36 cellular contexts compared by ENCODE assay signal in the genomic region with DNA sequence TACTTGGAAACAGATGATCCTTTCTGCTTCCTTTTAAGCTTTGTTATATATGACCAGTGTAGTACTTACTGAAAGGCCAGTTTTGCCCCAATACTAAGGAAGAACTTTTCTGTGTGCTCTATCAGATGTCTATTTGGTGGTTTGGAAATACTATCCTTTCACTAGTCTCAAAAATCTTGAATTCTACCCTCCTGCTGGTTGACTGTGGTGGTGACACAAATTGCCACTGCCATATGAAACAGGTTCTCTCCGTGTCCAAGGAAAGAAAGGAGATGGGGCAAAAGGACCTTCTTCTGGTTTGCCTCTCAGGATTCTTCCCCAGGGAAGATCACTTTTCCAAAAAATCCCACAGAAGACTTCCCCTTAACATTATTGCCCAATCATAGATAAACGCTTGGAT. TPM values are rescaled to one million over a fixed set of nuclear protein-coding genes. Genes with fewer than 3 reads are reported as not detected.
"Had no signal": no experiment of that assay in that cellular context is flagged by ENCODE, and none has a peak within 500 bp of the region (broad histone marks: within the 10 kb centered on the region; RNA-seq: fewer than 3 reads in every experiment).

No MANE protein-coding gene starts in this region.

- H3K4me3 Mint-ChIP-seq: effector memory CD8-positive, alpha-beta T cell; naive thymus-derived CD4-positive, alpha-beta T cell; nephron; stimulated activated effector memory CD8-positive, alpha-beta T cell treated with anti-CD3 and anti-CD28 coated beads, Interleukin-12 subunit alpha, Interleukin-12 subunit beta, amount 100 ng/mL, for 72 hours had no signal

- H3K27ac ChIP-seq: esophagus muscularis mucosa, foreskin keratinocyte, gastroesophageal sphincter, heart right ventricle, left lung, prostate gland, right atrium auricular region, sigmoid colon, stomach, thyroid gland had no signal

- H3K36me3 ChIP-seq: esophagus muscularis mucosa, gastroesophageal sphincter, heart right ventricle, left lung, prostate gland, right atrium auricular region, sigmoid colon, stomach, thyroid gland had no signal

- H3K27ac Mint-ChIP-seq: effector memory CD8-positive, alpha-beta T cell; naive thymus-derived CD4-positive, alpha-beta T cell; nephron; stimulated activated effector memory CD8-positive, alpha-beta T cell treated with anti-CD3 and anti-CD28 coated beads, Interleukin-12 subunit alpha, Interleukin-12 subunit beta, amount 100 ng/mL, for 72 hours had no signal

- H3K9me3 ChIP-seq: esophagus muscularis mucosa, gastroesophageal sphincter, left lung, prostate gland, right atrium auricular region, sigmoid colon, stomach, thyroid gland had no signal

- H3K4me3 ChIP-seq: esophagus muscularis mucosa, gastroesophageal sphincter, heart right ventricle, left lung, prostate gland, right atrium auricular region, sigmoid colon, stomach, thyroid gland had no signal

- ATAC-seq: effector memory CD8-positive, alpha-beta T cell; foreskin keratinocyte; gastroesophageal sphincter; heart right ventricle; left cardiac atrium; left lung; naive thymus-derived CD4-positive, alpha-beta T cell; stimulated activated effector memory CD8-positive, alpha-beta T cell treated with anti-CD3 and anti-CD28 coated beads, Interleukin-12 subunit alpha, Interleukin-12 subunit beta, amount 100 ng/mL, for 72 hours had no signal

- DNase-seq: cortex of kidney; effector memory CD8-positive, alpha-beta T cell; foreskin keratinocyte; heart right ventricle; hippocampal formation; left cardiac atrium; left lung; mesendoderm; midbrain; naive thymus-derived CD4-positive, alpha-beta T cell; nucleus accumbens; sigmoid colon; stimulated activated CD4-positive, alpha-beta T cell treated with anti-CD3 and anti-CD28 coated beads, Interleukin-2, amount 100 ng/mL, for 24 hours; stimulated activated CD4-positive, alpha-beta T cell treated with anti-CD3 and anti-CD28 coated beads, Interleukin-4, amount 100 ng/mL, for 24 hours; stimulated activated naive CD4-positive, alpha-beta T cell treated with Interleukin-2 at 50 U/mL for 16 hours; stomach; thyroid gland; trophoblast cell had no signal

- H3K9me3 Mint-ChIP-seq: effector memory CD8-positive, alpha-beta T cell; nephron; stimulated activated effector memory CD8-positive, alpha-beta T cell treated with anti-CD3 and anti-CD28 coated beads, Interleukin-12 subunit alpha, Interleukin-12 subunit beta, amount 100 ng/mL, for 72 hours had no signal

- H3K27me3 ChIP-seq: esophagus muscularis mucosa, foreskin keratinocyte, gastroesophageal sphincter, heart right ventricle, left lung, right atrium auricular region, sigmoid colon, thyroid gland had no signal

- H3K4me1 Mint-ChIP-seq: naive thymus-derived CD4-positive, alpha-beta T cell; nephron; stimulated activated effector memory CD8-positive, alpha-beta T cell treated with anti-CD3 and anti-CD28 coated beads, Interleukin-12 subunit alpha, Interleukin-12 subunit beta, amount 100 ng/mL, for 72 hours had no signal

- H3K4me1 ChIP-seq: esophagus muscularis mucosa, foreskin keratinocyte, gastroesophageal sphincter, heart right ventricle, left lung, prostate gland, right atrium auricular region, sigmoid colon, stomach, thyroid gland had no signal

- H3K36me3 Mint-ChIP-seq: naive thymus-derived CD4-positive, alpha-beta T cell; stimulated activated effector memory CD8-positive, alpha-beta T cell treated with anti-CD3 and anti-CD28 coated beads, Interleukin-12 subunit alpha, Interleukin-12 subunit beta, amount 100 ng/mL, for 72 hours had no signal

RNA-seq across cellular contexts. Expression of a gene that starts 6.2 kb away (rescaled TPM):
- total RNA-seq: dermis microvascular lymphatic vessel endothelial cell; epithelial cell of proximal tubule; esophagus muscularis mucosa; fibroblast of lung; foreskin keratinocyte; gastroesophageal sphincter; heart right ventricle; kidney epithelial cell; left cardiac atrium; left lung; lower leg skin; lung microvascular endothelial cell; mucosa of gallbladder; naive thymus-derived CD4-positive, alpha-beta T cell; osteocyte; prostate gland; right atrium auricular region; sigmoid colon; skeletal muscle tissue; stomach; subcutaneous adipose tissue; temporal lobe; thyroid gland; urinary bladder had no signal
- polyA plus RNA-seq: fibroblast of lung; foreskin keratinocyte; heart right ventricle; naive thymus-derived CD4-positive, alpha-beta T cell; sigmoid colon; stomach; urinary bladder had no signal

RNA-seq across cellular contexts. Expression of a gene that starts 8.0 kb away (rescaled TPM):
- total RNA-seq: dermis microvascular lymphatic vessel endothelial cell; epithelial cell of proximal tubule; esophagus muscularis mucosa; fibroblast of lung; foreskin keratinocyte; gastroesophageal sphincter; heart right ventricle; kidney epithelial cell; left cardiac atrium; left lung; lower leg skin; lung microvascular endothelial cell; mucosa of gallbladder; naive thymus-derived CD4-positive, alpha-beta T cell; osteocyte; prostate gland; right atrium auricular region; sigmoid colon; skeletal muscle tissue; subcutaneous adipose tissue had no signal
- polyA plus RNA-seq: foreskin keratinocyte; heart right ventricle; naive thymus-derived CD4-positive, alpha-beta T cell; sigmoid colon; stomach had no signal
